8 cellular contexts compared by ENCODE assay signal in genomic region chr2:111946294-111947114, GRCh38. TPM values are rescaled to one million over a fixed set of nuclear protein-coding genes. Genes with fewer than 3 reads are reported as not detected.
A peak's percentile ranks its signal among the peaks of the same experiment; 100 is the strongest.
DNase-seq lines count a peak whose midpoint lies in the region; ATAC-seq, FAIRE-seq and TF ChIP-seq lines count a peak whose summit lies in the region.

No MANE protein-coding gene starts in this region.

- no peaks in the 10 kb centered on the region for H3K36me3 Mint-ChIP-seq in activated CD4-positive, alpha-beta memory T cell treated with anti-CD3 and anti-CD28 coated beads for 36 hours
- no peaks in the 10 kb centered on the region for H3K36me3 Mint-ChIP-seq in CD4-positive, alpha-beta T cell (ENCODE audit: low read depth)

- no peaks in the 10 kb centered on the region for H3K4me1 Mint-ChIP-seq in activated CD4-positive, alpha-beta memory T cell treated with anti-CD3 and anti-CD28 coated beads for 36 hours (ENCODE audit: low read depth)
- no peaks in the 10 kb centered on the region for H3K4me1 Mint-ChIP-seq in CD4-positive, alpha-beta T cell (ENCODE audit: low read depth)

- no peak for FAIRE-seq in RCC 7860 (lab: Jason Lieb, UNC)

- peak overlapping the region; percentile 76 to 79 for H3K27ac ChIP-seq in prostate gland
- no peak overlapping the region for H3K27ac ChIP-seq in CD4-positive, alpha-beta T cell (ENCODE audit: low read depth, low read length)

- no peaks in the 10 kb centered on the region for H3K36me3 ChIP-seq in prostate gland

- intact Hi-C loops in prostate gland (cut with DNase I), result no loop called here
- intact Hi-C loops in activated CD4-positive, alpha-beta memory T cell treated with anti-CD3 and anti-CD28 coated beads for 36 hours (cut with micrococcal nuclease), result no loop called here
- intact Hi-C loops in CD4-positive, alpha-beta T cell (cut with DNase I, micrococcal nuclease), result no loop called here

- TF ChIP-seq POLR2A in prostate gland (IDR thresholded peaks at IDR 0.05), result no peak

- peak; percentile 55 for DNase-seq in GM04504 (ENCODE audit: low read depth)
- peak; percentile 14 for DNase-seq in RCC 7860 (ENCODE audit: low spot score)
- DNase-seq in fibroblast of the aortic adventitia (ENCODE audit: low read depth), result peak; percentile 99
- peak; percentile 92 for DNase-seq in prostate gland (ENCODE audit: low spot score)
- no peak for DNase-seq in KBM-7
- no peak for DNase-seq in NCI-H524 treated with DMSO at 0.1 percent for 48 hours (lab: John Stamatoyannopoulos, UW)
- no peak for DNase-seq in activated CD4-positive, alpha-beta memory T cell treated with anti-CD3 and anti-CD28 coated beads for 36 hours
- DNase-seq in CD4-positive, alpha-beta T cell, result no peak

- POLR2A ChIA-PET in activated CD4-positive, alpha-beta memory T cell treated with anti-CD3 and anti-CD28 coated beads for 36 hours (lab: Charles Lee), result interaction anchor here (0.5 kb wide), 1 partner anchor 15 kb away, joined by 4 read pairs; no protein-coding TSS in a partner anchor
- POLR2A ChIA-PET in CD4-positive, alpha-beta T cell (lab: Charles Lee), result no interaction called here

- peaks cover 16% of the 10 kb centered on the region for H3K4me1 ChIP-seq in prostate gland (replicated peaks)

- H3K27me3 ChIP-seq in prostate gland (replicated peaks; ENCODE audit: insufficient read depth), result no peaks in the 10 kb centered on the region
- H3K27me3 ChIP-seq in CD4-positive, alpha-beta T cell (ENCODE audit: control insufficient read depth, insufficient read depth, low read length), result no peaks in the 10 kb centered on the region

- in situ Hi-C loops in KBM-7 (cut with MboI; ENCODE audit: low pct_unique_long_range_greater_than_20kb, low sequenced_read_pairs), result no loop called here

- 12% methylated on average over 9 of the region's 9 CpGs for WGBS in prostate gland

- no peak overlapping the region for H3K27ac Mint-ChIP-seq in activated CD4-positive, alpha-beta memory T cell treated with anti-CD3 and anti-CD28 coated beads for 36 hours
- no peak overlapping the region for H3K27ac Mint-ChIP-seq in CD4-positive, alpha-beta T cell

- no peak overlapping the region for H3K4me3 ChIP-seq in fibroblast of the aortic adventitia (ENCODE audit: low read depth, low read length)
- no peak overlapping the region for H3K4me3 ChIP-seq in prostate gland

- CTCF ChIA-PET in activated CD4-positive, alpha-beta memory T cell treated with anti-CD3 and anti-CD28 coated beads for 36 hours (lab: Charles Lee), result no interaction called here
- CTCF ChIA-PET in CD4-positive, alpha-beta T cell (lab: Charles Lee), result no interaction called here

- peaks cover 11% of the 10 kb centered on the region for H3K27me3 Mint-ChIP-seq in activated CD4-positive, alpha-beta memory T cell treated with anti-CD3 and anti-CD28 coated beads for 36 hours
- peaks cover 9% of the 10 kb centered on the region for H3K27me3 Mint-ChIP-seq in CD4-positive, alpha-beta T cell

- ATAC-seq in CD4-positive, alpha-beta T cell (ENCODE audit: poor library complexity), result no peak

- H3K4me3 Mint-ChIP-seq in activated CD4-positive, alpha-beta memory T cell treated with anti-CD3 and anti-CD28 coated beads for 36 hours, result no peak overlapping the region
- H3K4me3 Mint-ChIP-seq in CD4-positive, alpha-beta T cell, result no peak overlapping the region

- no peaks in the 10 kb centered on the region for H3K9me3 ChIP-seq in prostate gland
- H3K9me3 ChIP-seq in CD4-positive, alpha-beta T cell (ENCODE audit: control insufficient read depth, low read length), result no peaks in the 10 kb centered on the region

- no peaks in the 10 kb centered on the region for H3K9me3 Mint-ChIP-seq in activated CD4-positive, alpha-beta memory T cell treated with anti-CD3 and anti-CD28 coated beads for 36 hours
- H3K9me3 Mint-ChIP-seq in CD4-positive, alpha-beta T cell, result no peaks in the 10 kb centered on the region

- TF ChIP-seq CTCF in fibroblast of the aortic adventitia (IDR thresholded peaks at IDR 0.05; ENCODE audit: insufficient read depth, low read length), result no peak
- TF ChIP-seq CTCF in prostate gland (IDR thresholded peaks at IDR 0.05), result no peak
- TF ChIP-seq CTCF in CD4-positive, alpha-beta T cell (IDR thresholded peaks at IDR 0.05), result no peak

RNA-seq across cellular contexts. Expression of gene MERTK, which starts 48.1 kb away (rescaled TPM):
- total RNA-seq in fibroblast of the aortic adventitia (ENCODE audit: low replicate concordance) (0.65 and 2.4 TPM in 2 replicates), prostate gland (10 to 100 TPM; 22.2 to 43.6 TPM)
- total RNA-seq in activated CD4-positive, alpha-beta memory T cell treated with anti-CD3 and anti-CD28 coated beads for 36 hours, result 1 to 10 TPM; 1.0 to 1.2 TPM
- total RNA-seq in CD4-positive, alpha-beta T cell, result under 1 TPM; 0.08 to 0.19 TPM

Comparison
In these comparisons a context has a peak if more than half of its experiments do, and no peak if none do; other contexts are left out.
1. DNase-seq: peak in GM04504 (single experiment), RCC 7860 (single experiment), fibroblast of the aortic adventitia (single experiment) and prostate gland (single experiment); none in KBM-7 (single experiment), NCI-H524 treated with DMSO at 0.1 percent for 48 hours (single experiment), activated CD4-positive, alpha-beta memory T cell treated with anti-CD3 and anti-CD28 coated beads for 36 hours (single experiment) and CD4-positive, alpha-beta T cell (0 of 10).